ENCODE assay signal across 1 cellular context in the genomic region with DNA sequence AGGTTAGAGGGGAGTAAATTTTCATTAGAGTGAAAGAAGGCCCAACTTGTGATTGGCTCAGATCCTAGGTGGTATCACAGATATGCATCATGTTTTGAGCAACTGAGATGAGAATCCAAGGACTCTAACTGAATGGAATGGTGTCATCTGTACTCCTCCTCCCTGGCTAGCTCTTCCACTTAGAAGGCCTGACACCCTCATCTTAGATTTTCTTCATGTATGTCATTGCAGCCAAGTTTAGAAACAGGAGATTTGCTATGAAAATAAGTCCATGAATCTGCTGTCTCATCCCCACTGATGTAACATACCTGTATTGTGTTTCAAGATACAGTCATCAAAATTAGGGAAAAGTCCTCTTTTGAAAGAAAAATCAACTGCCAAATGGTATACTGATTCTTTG.
TF ChIP-seq lines count a peak whose summit lies in the region.

No MANE protein-coding gene starts in this region.

TF ChIP-seq in SK-N-SH, 30 proteins besides CTCF, POLR2A, EP300 and RAD21 (continued from another document):
- TF ChIP-seq, protein P1, sequence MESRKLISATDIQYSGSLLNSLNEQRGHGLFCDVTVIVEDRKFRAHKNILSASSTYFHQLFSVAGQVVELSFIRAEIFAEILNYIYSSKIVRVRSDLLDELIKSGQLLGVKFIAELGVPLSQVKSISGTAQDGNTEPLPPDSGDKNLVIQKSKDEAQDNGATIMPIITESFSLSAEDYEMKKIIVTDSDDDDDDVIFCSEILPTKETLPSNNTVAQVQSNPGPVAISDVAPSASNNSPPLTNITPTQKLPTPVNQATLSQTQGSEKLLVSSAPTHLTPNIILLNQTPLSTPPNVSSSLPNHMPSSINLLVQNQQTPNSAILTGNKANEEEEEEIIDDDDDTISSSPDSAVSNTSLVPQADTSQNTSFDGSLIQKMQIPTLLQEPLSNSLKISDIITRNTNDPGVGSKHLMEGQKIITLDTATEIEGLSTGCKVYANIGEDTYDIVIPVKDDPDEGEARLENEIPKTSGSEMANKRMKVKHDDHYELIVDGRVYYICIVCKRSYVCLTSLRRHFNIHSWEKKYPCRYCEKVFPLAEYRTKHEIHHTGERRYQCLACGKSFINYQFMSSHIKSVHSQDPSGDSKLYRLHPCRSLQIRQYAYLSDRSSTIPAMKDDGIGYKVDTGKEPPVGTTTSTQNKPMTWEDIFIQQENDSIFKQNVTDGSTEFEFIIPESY (IDR thresholded peaks at IDR 0.05; ENCODE audit: borderline replicate concordance, low read depth) = no peak
- no peak for TF ChIP-seq ELF1 (IDR thresholded peaks at IDR 0.05)
- no peak for TF ChIP-seq RFX5 (IDR thresholded peaks at IDR 0.05; ENCODE audit: low read length)
- TF ChIP-seq USF2 (IDR thresholded peaks at IDR 0.05; ENCODE audit: borderline replicate concordance, low read depth, low read length) = no peak
